16 cellular contexts compared by ENCODE assay signal in genomic region chr15:63227689-63228088, GRCh38. TPM values are rescaled to one million over a fixed set of nuclear protein-coding genes. Genes with fewer than 3 reads are reported as not detected.
DNase-seq lines count a peak whose midpoint lies in the region; ATAC-seq, FAIRE-seq and TF ChIP-seq lines count a peak whose summit lies in the region.
"Had no signal": no experiment of that assay in that cellular context is flagged by ENCODE, and none has a peak within 500 bp of the region (broad histone marks: within the 10 kb centered on the region; RNA-seq: fewer than 3 reads in every experiment).

No MANE protein-coding gene starts in this region.

- H3K27ac ChIP-seq in HepG2 (ENCODE audit: extremely low read length, insufficient read depth, low read length): no peak overlapping the region
- H3K27ac ChIP-seq in right lobe of liver: no peak overlapping the region
- H3K27ac ChIP-seq: parathyroid adenoma had no signal

- peaks cover 31% of the 10 kb centered on the region for H3K36me3 Mint-ChIP-seq in activated T-helper 1 cell treated with anti-CD3 and anti-CD28 coated beads, Interleukin-12 subunit alpha, Interleukin-12 subunit beta, Interleukin-2, Interleukin-4 antibody, amounts not matched to agents 30 ng/mL and 10 ng/mL and 1 ng/mL, durations not matched to agents 14 hours and 24 hours and 36 hours (ENCODE audit: low read depth)
- H3K36me3 Mint-ChIP-seq in memory B cell: peaks cover 12% of the 10 kb centered on the region

- peak overlapping the region; percentile 72 for H3K27ac Mint-ChIP-seq in activated T-helper 1 cell treated with anti-CD3 and anti-CD28 coated beads, Interleukin-12 subunit alpha, Interleukin-12 subunit beta, Interleukin-2, Interleukin-4 antibody, amounts not matched to agents 30 ng/mL and 10 ng/mL and 1 ng/mL, durations not matched to agents 14 hours and 24 hours and 36 hours
- peak overlapping the region; percentile 80 for H3K27ac Mint-ChIP-seq in memory B cell

- H3K9ac ChIP-seq in HepG2 (ENCODE audit: insufficient read depth, low read depth, low read length): no peak overlapping the region
- H3K9ac ChIP-seq: parathyroid adenoma had no signal

- no TSS peak for BruUV-seq in HepG2 (replicated peaks; lab: Mats Ljungman, UMichigan)

- no peaks in the 10 kb centered on the region for H3K27me3 Mint-ChIP-seq in activated T-helper 1 cell treated with anti-CD3 and anti-CD28 coated beads, Interleukin-12 subunit alpha, Interleukin-12 subunit beta, Interleukin-2, Interleukin-4 antibody, amounts not matched to agents 30 ng/mL and 10 ng/mL and 1 ng/mL, durations not matched to agents 14 hours and 24 hours and 36 hours (ENCODE audit: insufficient read depth)
- no peaks in the 10 kb centered on the region for H3K27me3 Mint-ChIP-seq in memory B cell

- H3K4me2 ChIP-seq in HepG2 (ENCODE audit: low read depth, low read length): no peak overlapping the region

- DNase-seq in HepG2 (ENCODE audit: low spot score): no peak
- DNase-seq in right lobe of liver: no peak
- no peak for DNase-seq in activated T-helper 1 cell treated with anti-CD3 and anti-CD28 coated beads, Interleukin-12 subunit alpha, Interleukin-12 subunit beta, Interleukin-2, Interleukin-4 antibody, amounts not matched to agents 30 ng/mL and 10 ng/mL and 1 ng/mL, durations not matched to agents 14 hours and 24 hours and 36 hours (ENCODE audit: low spot score)
- no peak for DNase-seq in memory B cell (ENCODE audit: low spot score in 2 of 2)
- DNase-seq in amygdala (lab: John Stamatoyannopoulos, UW): no peak
- no peak for DNase-seq in H54 (ENCODE audit: insufficient read length, low spot score)
- no peak for DNase-seq in HPDE6-E6E7 (ENCODE audit: extremely low spot score)
- DNase-seq: foreskin fibroblast; NCI-H1436 treated with DMSO at 0.1 percent for 48 hours; stimulated activated CD4-positive, alpha-beta T cell treated with anti-CD3 and anti-CD28 coated beads, Interleukin-2, amount 100 ng/mL, for 24 hours; T-helper 1 cell had no signal

- peaks cover 48% of the 10 kb centered on the region for H3K4me1 Mint-ChIP-seq in activated T-helper 1 cell treated with anti-CD3 and anti-CD28 coated beads, Interleukin-12 subunit alpha, Interleukin-12 subunit beta, Interleukin-2, Interleukin-4 antibody, amounts not matched to agents 30 ng/mL and 10 ng/mL and 1 ng/mL, durations not matched to agents 14 hours and 24 hours and 36 hours (ENCODE audit: low read depth)
- peaks cover 20% of the 10 kb centered on the region for H3K4me1 Mint-ChIP-seq in memory B cell

- TF ChIP-seq CTCF in HepG2 (CRISPR knock-in tag; IDR thresholded peaks at IDR 0.05) (no peak), right lobe of liver (IDR thresholded peaks at IDR 0.05) (no peak)

- H3K4me1 ChIP-seq in HepG2 (ENCODE audit: insufficient read depth, low read length): peaks cover 7% of the 10 kb centered on the region; the same call in 1 of the 2 replicates
- H3K4me1 ChIP-seq in right lobe of liver: peaks cover 0 to 9% (median 2%) of the 10 kb centered on the region in 4 donors
- H3K4me1 ChIP-seq: parathyroid adenoma had no signal

- H2AFZ ChIP-seq in HepG2 (ENCODE audit: low read length): no peak overlapping the region
- H2AFZ ChIP-seq: parathyroid adenoma had no signal

- in situ Hi-C loops in HepG2 (cut with HindIII; ENCODE audit: extremely low pct_ligation_motif_present, low pct_unique_long_range_greater_than_20kb): no loop called here

- H3K9me3 ChIP-seq in HepG2 (ENCODE audit: low read length) (no peaks in the 10 kb centered on the region), right lobe of liver (no peaks in the 10 kb centered on the region)

- ATAC-seq in HepG2 (no peak), right lobe of liver (no peak), memory B cell (ENCODE audit: low read depth) (no peak), GM18502 (IDR thresholded peaks at IDR 0.05; ENCODE audit: poor library complexity, unreplicated experiment) (no peak)
- ATAC-seq: activated CD4-positive, CD25-positive, alpha-beta regulatory T cell treated with anti-CD3 and anti-CD28 coated beads, Interleukin-2, amount 50 U/mL, for 24 hours had no signal

- H3K79me2 ChIP-seq in HepG2 (ENCODE audit: insufficient read depth, low read length): no peaks in the 10 kb centered on the region
- H3K79me2 ChIP-seq: parathyroid adenoma had no signal

- H3K36me3 ChIP-seq in HepG2 (replicated peaks in 1 of 2; ENCODE audit: control insufficient read depth in 1 of 2, insufficient read depth in 2 of 2, low read length in 2 of 2) (no peaks in the 10 kb centered on the region), right lobe of liver (no peaks in the 10 kb centered on the region)

- H3K9me3 Mint-ChIP-seq in activated T-helper 1 cell treated with anti-CD3 and anti-CD28 coated beads, Interleukin-12 subunit alpha, Interleukin-12 subunit beta, Interleukin-2, Interleukin-4 antibody, amounts not matched to agents 30 ng/mL and 10 ng/mL and 1 ng/mL, durations not matched to agents 14 hours and 24 hours and 36 hours: no peaks in the 10 kb centered on the region
- H3K9me3 Mint-ChIP-seq in memory B cell: no peaks in the 10 kb centered on the region

- H3K27me3 ChIP-seq in HepG2 (ENCODE audit: control insufficient read depth in 1 of 2, insufficient read depth in 2 of 2, low read length in 2 of 2) (no peaks in the 10 kb centered on the region), right lobe of liver (no peaks in the 10 kb centered on the region)

- FAIRE-seq in HepG2 (lab: Jason Lieb, UNC): no peak
- no peak for FAIRE-seq in H54 (lab: Jason Lieb, UNC)
- FAIRE-seq: D721Med, G401.6 had no signal

- no peak overlapping the region for H3K4me3 Mint-ChIP-seq in activated T-helper 1 cell treated with anti-CD3 and anti-CD28 coated beads, Interleukin-12 subunit alpha, Interleukin-12 subunit beta, Interleukin-2, Interleukin-4 antibody, amounts not matched to agents 30 ng/mL and 10 ng/mL and 1 ng/mL, durations not matched to agents 14 hours and 24 hours and 36 hours
- no peak overlapping the region for H3K4me3 Mint-ChIP-seq in memory B cell

- POLR2A ChIA-PET in HepG2 (lab: Yijun Ruan, JAX): no interaction called here

- TF ChIP-seq EP300 in HepG2 (IDR thresholded peaks at IDR 0.05; ENCODE audit: low read depth in 2 of 2, low read length in 2 of 2) (no peak), HepG2 (CRISPR knock-in tag; IDR thresholded peaks at IDR 0.05; ENCODE audit: borderline replicate concordance) (no peak)

- TF ChIP-seq RAD21 in HepG2 (CRISPR knock-in tag; IDR thresholded peaks at IDR 0.05): no peak

- CTCF ChIA-PET in HepG2 (lab: Yijun Ruan, JAX; ENCODE audit: low intra/inter-chr PET ratio, low total read pairs): no interaction called here

- intact Hi-C loops in HepG2 (cut with micrococcal nuclease; ENCODE audit: unreplicated experiment) (no loop called here), right lobe of liver (cut with DNase I) (no loop called here)
- intact Hi-C loops in activated T-helper 1 cell treated with anti-CD3 and anti-CD28 coated beads, Interleukin-12 subunit alpha, Interleukin-12 subunit beta, Interleukin-2, Interleukin-4 antibody, amounts not matched to agents 30 ng/mL and 10 ng/mL and 1 ng/mL, durations not matched to agents 14 hours and 24 hours and 36 hours (cut with micrococcal nuclease): no loop called here

- H4K20me1 ChIP-seq in HepG2 (ENCODE audit: insufficient read depth, low read length): no peaks in the 10 kb centered on the region

- TF ChIP-seq POLR2A in HepG2 (IDR thresholded peaks at IDR 0.05; ENCODE audit: insufficient read depth in 1 of 2, low read depth in 2 of 2, low read length in 2 of 2): no peak
- no peak for TF ChIP-seq POLR2A in right lobe of liver (IDR thresholded peaks at IDR 0.05)
- no peak for TF ChIP-seq POLR2A in H54 (IDR thresholded peaks at IDR 0.05; ENCODE audit: low read depth, low read length)

- no peak overlapping the region for H3K4me3 ChIP-seq in HepG2 (replicated peaks in 1 of 3; ENCODE audit: insufficient read depth in 1 of 3, low read depth in 2 of 3, low read length in 3 of 3)
- H3K4me3 ChIP-seq in right lobe of liver: no peak overlapping the region

- WGBS in HepG2 (ENCODE audit: low lambda C conversion rate): 99% methylated on average over 2 of the region's 2 CpGs
- WGBS in right lobe of liver (ENCODE audit: insufficient coverage, low coverage, low lambda C conversion rate, missing lambda C conversion rate): no CpG with 5 or more reads among the region's 2 CpGs

RNA-seq across cellular contexts. Expression of gene RAB8B, which starts 38.3 kb away (rescaled TPM):
- total RNA-seq in HepG2 (2016; rRNA removed; fragmentation: Illumina TruSeq; extraction: Trizol) (14.2 and 20.4 TPM in 2 replicates), right lobe of liver (10 to 100 TPM in 4 of 6 experiments, 1 to 10 TPM in 2; 5.8 to 50.7 (median 14.3) TPM)
- 0.79 and 1.7 TPM in 2 replicates for total RNA-seq in HepG2 (2016; cell fraction: cytosol; rRNA removed; fragmentation: Illumina TruSeq; extraction: Trizol; ENCODE audit: low read depth)
- total RNA-seq in HepG2 (2016; cell fraction: insoluble cytoplasmic fraction; rRNA removed; fragmentation: Illumina TruSeq; extraction: Trizol): 14.3 and 23.1 TPM in 2 replicates
- 4.1 and 5.5 TPM in 2 replicates for total RNA-seq in HepG2 (2016; cell fraction: membrane; rRNA removed; fragmentation: Illumina TruSeq; extraction: Trizol)
- total RNA-seq in HepG2 (2016; cell fraction: nucleus; rRNA removed; fragmentation: Illumina TruSeq; extraction: Trizol): 7.3 and 8.0 TPM in 2 replicates
- polyA plus RNA-seq in HepG2 (2011; rRNA removed): 4.7 and 6.8 TPM in 2 replicates
- polyA plus RNA-seq in HepG2 (2011; cell fraction: cytosol; rRNA removed): 2.3 and 3.5 TPM in 2 replicates
- 3.0 TPM in 2 replicates for polyA plus RNA-seq in HepG2 (2011; cell fraction: nucleus; rRNA removed)
- polyA plus RNA-seq in HepG2 (2012): 5.3 and 8.5 TPM in 2 replicates
- polyA plus RNA-seq in HepG2 (2016; cell fraction: cytosol; fragmentation: Illumina TruSeq; extraction: Trizol; ENCODE audit: low read depth): 1.4 and 1.5 TPM in 2 replicates
- 11.3 and 13.5 TPM in 2 replicates for polyA plus RNA-seq in HepG2 (2016; cell fraction: insoluble cytoplasmic fraction; fragmentation: Illumina TruSeq; extraction: Trizol; ENCODE audit: low read depth)
- polyA plus RNA-seq in HepG2 (2016; cell fraction: membrane; fragmentation: Illumina TruSeq; extraction: Trizol; ENCODE audit: low read depth): 2.8 and 2.9 TPM in 2 replicates
- polyA plus RNA-seq in HepG2 (2016; cell fraction: nucleus; fragmentation: Illumina TruSeq; extraction: Trizol; ENCODE audit: insufficient read depth, low read depth): 7.1 and 7.6 TPM in 2 replicates
- 4.8 and 5.9 TPM in 2 replicates for polyA minus RNA-seq in HepG2 (2011; rRNA and poly(A)+ RNA removed; ENCODE audit: low replicate concordance)
- 22.2 and 22.6 TPM in 2 replicates for polyA minus RNA-seq in HepG2 (2011; cell fraction: cytosol; rRNA and poly(A)+ RNA removed)
- 5.2 and 8.2 TPM in 2 replicates for polyA minus RNA-seq in HepG2 (2011; cell fraction: nucleus; rRNA and poly(A)+ RNA removed)
- total RNA-seq in activated T-helper 1 cell treated with anti-CD3 and anti-CD28 coated beads, Interleukin-12 subunit alpha, Interleukin-12 subunit beta, Interleukin-2, Interleukin-4 antibody, amounts not matched to agents 30 ng/mL and 10 ng/mL and 1 ng/mL, durations not matched to agents 14 hours and 24 hours and 36 hours: 135 and 149 TPM in 2 replicates

RNA-seq across cellular contexts. Expression of gene APH1B, which starts 49.7 kb away (rescaled TPM):
- total RNA-seq in HepG2 (2016; rRNA removed; fragmentation: Illumina TruSeq; extraction: Trizol): 0.67 and 1.00 TPM in 2 replicates
- 0.61 and 0.62 TPM in 2 replicates for total RNA-seq in HepG2 (2016; cell fraction: cytosol; rRNA removed; fragmentation: Illumina TruSeq; extraction: Trizol; ENCODE audit: low read depth)
- 0.58 and 2.0 TPM in 2 replicates for total RNA-seq in HepG2 (2016; cell fraction: insoluble cytoplasmic fraction; rRNA removed; fragmentation: Illumina TruSeq; extraction: Trizol)
- total RNA-seq in HepG2 (2016; cell fraction: membrane; rRNA removed; fragmentation: Illumina TruSeq; extraction: Trizol): 0.21 and 0.59 TPM in 2 replicates
- 1.5 and 2.3 TPM in 2 replicates for total RNA-seq in HepG2 (2016; cell fraction: nucleus; rRNA removed; fragmentation: Illumina TruSeq; extraction: Trizol)
- 0.45 and 0.72 TPM in 2 replicates for polyA plus RNA-seq in HepG2 (2011; rRNA removed)
- polyA plus RNA-seq in HepG2 (2011; cell fraction: cytosol; rRNA removed): 0.43 and 0.46 TPM in 2 replicates
- 0.97 and 1.0 TPM in 2 replicates for polyA plus RNA-seq in HepG2 (2011; cell fraction: nucleus; rRNA removed)
- polyA plus RNA-seq in HepG2 (2012): 1.4 and 2.6 TPM in 2 replicates
- 0.47 and 0.48 TPM in 2 replicates for polyA plus RNA-seq in HepG2 (2016; cell fraction: cytosol; fragmentation: Illumina TruSeq; extraction: Trizol; ENCODE audit: low read depth)
- polyA plus RNA-seq in HepG2 (2016; cell fraction: insoluble cytoplasmic fraction; fragmentation: Illumina TruSeq; extraction: Trizol; ENCODE audit: low read depth): 0.56 and 0.86 TPM in 2 replicates
- 0.24 and 0.55 TPM in 2 replicates for polyA plus RNA-seq in HepG2 (2016; cell fraction: membrane; fragmentation: Illumina TruSeq; extraction: Trizol; ENCODE audit: low read depth)
- polyA plus RNA-seq in HepG2 (2016; cell fraction: nucleus; fragmentation: Illumina TruSeq; extraction: Trizol; ENCODE audit: insufficient read depth, low read depth): 3.0 and 3.3 TPM in 2 replicates
- 0.23 and 0.82 TPM in 2 replicates for polyA minus RNA-seq in HepG2 (2011; rRNA and poly(A)+ RNA removed; ENCODE audit: low replicate concordance)
- 0.89 and 1.3 TPM in 2 replicates for polyA minus RNA-seq in HepG2 (2011; cell fraction: cytosol; rRNA and poly(A)+ RNA removed)
- 2.3 and 4.4 TPM in 2 replicates for polyA minus RNA-seq in HepG2 (2011; cell fraction: nucleus; rRNA and poly(A)+ RNA removed)
- total RNA-seq in right lobe of liver: 1 to 10 TPM; 2.2 to 7.4 (median 4.7) TPM
- total RNA-seq in activated T-helper 1 cell treated with anti-CD3 and anti-CD28 coated beads, Interleukin-12 subunit alpha, Interleukin-12 subunit beta, Interleukin-2, Interleukin-4 antibody, amounts not matched to agents 30 ng/mL and 10 ng/mL and 1 ng/mL, durations not matched to agents 14 hours and 24 hours and 36 hours: 4.1 and 6.2 TPM in 2 replicates
